Comparison of ENCODE assay signal across 23 cellular contexts in genomic region chr17:76691379-76692191, GRCh38. TPM values are rescaled to one million over a fixed set of nuclear protein-coding genes. Genes with fewer than 3 reads are reported as not detected.
A peak's percentile ranks its signal among the peaks of the same experiment; 100 is the strongest.
DNase-seq lines count a peak whose midpoint lies in the region; ATAC-seq and TF ChIP-seq lines count a peak whose summit lies in the region.
"Had no signal": no experiment of that assay in that cellular context is flagged by ENCODE, and none has a peak within 500 bp of the region (broad histone marks: within the 10 kb centered on the region; RNA-seq: fewer than 3 reads in every experiment).

No MANE protein-coding gene starts in this region.

- H2BK120ac ChIP-seq in H9 (ENCODE audit: low read depth, low read length, poor library complexity, severe bottlenecking), result no peak overlapping the region

- H3K23ac ChIP-seq in H9 (ENCODE audit: insufficient read length, low read depth, low read length), result no peak overlapping the region

- H3K4me3 ChIP-seq in cardiac muscle cell (no peak overlapping the region), gastroesophageal sphincter (no peak overlapping the region), neural progenitor cell (no peak overlapping the region)
- H3K4me3 ChIP-seq: GM23248, tibial nerve had no signal

- no peaks in the 10 kb centered on the region for H3K79me1 ChIP-seq in H9 (ENCODE audit: insufficient read depth, low read depth, low read length, poor library complexity, severe bottlenecking)

- H2AFZ ChIP-seq in neural progenitor cell (replicated peaks) (no peak overlapping the region), H9 (ENCODE audit: low read length) (no peak overlapping the region)
- H2AFZ ChIP-seq: GM23248 had no signal

- ATAC-seq in Right ventricle myocardium inferior (no peak), gastroesophageal sphincter (no peak), HG02759 (IDR thresholded peaks at IDR 0.05; ENCODE audit: unreplicated experiment) (no peak)
- ATAC-seq: SK-N-SH treated with all-trans-retinoic acid at 6 μM for 48 hours had no signal

- 54 to 69% methylated on average over 9 to 11 of the region's 14 CpGs for WGBS in gastroesophageal sphincter (ENCODE audit: low coverage in 1 of 2), 2 donors
- WGBS in H9 (ENCODE audit: extremely low coverage, insufficient read length, low lambda C conversion rate), result no CpG with 5 or more reads among the region's 14 CpGs

- no peak overlapping the region for H3K4me2 ChIP-seq in neural progenitor cell
- H3K4me2 ChIP-seq in H9 (ENCODE audit: insufficient read depth, insufficient read length, low read length), result no peak overlapping the region
- H3K4me2 ChIP-seq: KMS-11 had no signal

- H4K91ac ChIP-seq in H9 (ENCODE audit: insufficient read length, low read depth, low read length), result no peak overlapping the region

- no peak overlapping the region for H4K5ac ChIP-seq in H9 (ENCODE audit: insufficient read length, low read depth, low read length)

- H2AK5ac ChIP-seq in H9 (ENCODE audit: insufficient read length, low read length), result no peak overlapping the region

- H3K4me1 Mint-ChIP-seq in neural progenitor cell (peaks cover 43% of the 10 kb centered on the region), H9 (peaks cover 16 to 29% of the 10 kb centered on the region in 2 experiments)

- no peak overlapping the region for H2BK15ac ChIP-seq in H9 (ENCODE audit: low read depth, low read length)

- H3K9me3 Mint-ChIP-seq in neural progenitor cell (no peaks in the 10 kb centered on the region), H9 (no peaks in the 10 kb centered on the region)
- H3K9me3 Mint-ChIP-seq: activated CD4-positive, alpha-beta T cell treated with anti-CD3 and anti-CD28 coated beads, Interleukin-2, amount 10 ng/mL, durations not matched to agents 24 days and 14 days; CD8-positive, alpha-beta memory T cell; stimulated activated naive CD8-positive, alpha-beta T cell treated with anti-CD3 and anti-CD28 coated beads, Interleukin-15, Interleukin-2, amounts not matched to agents 100 ng/mL and 50 ng/mL, for 24 hours had no signal

- no peak for TF ChIP-seq POLR2A in gastroesophageal sphincter (IDR thresholded peaks at IDR 0.05)

- H3K27ac ChIP-seq in cardiac muscle cell (peak overlapping the region; percentile 49), gastroesophageal sphincter (peak overlapping the region in 3 of 4 donors; percentile 61 to 93 (median 91)), neural progenitor cell (no peak overlapping the region), H9 (ENCODE audit: insufficient read length, low read depth, low read length) (no peak overlapping the region)
- H3K27ac ChIP-seq: KMS-11 had no signal

- H3K23me2 ChIP-seq in H9 (ENCODE audit: insufficient read length, low read depth, low read length, poor library complexity, severe bottlenecking), result peaks cover 3% of the 10 kb centered on the region

- no peaks in the 10 kb centered on the region for H3K9me3 ChIP-seq in cardiac muscle cell (ENCODE audit: low read depth)
- H3K9me3 ChIP-seq in gastroesophageal sphincter, result no peaks in the 10 kb centered on the region
- H3K9me3 ChIP-seq in neural progenitor cell (ENCODE audit: low read depth), result no peaks in the 10 kb centered on the region
- H3K9me3 ChIP-seq in H9 (ENCODE audit: control insufficient read depth, low read depth, low read length), result no peaks in the 10 kb centered on the region
- H3K9me3 ChIP-seq: tibial nerve had no signal

- peaks cover 4% of the 10 kb centered on the region for H4K20me1 ChIP-seq in neural progenitor cell (ENCODE audit: low read depth)
- H4K20me1 ChIP-seq in H9 (ENCODE audit: control insufficient read depth, insufficient read depth, insufficient read length), result no peaks in the 10 kb centered on the region

- no peaks in the 10 kb centered on the region for H3F3A ChIP-seq in neural progenitor cell (ENCODE audit: low read depth)

- TF ChIP-seq EP300 in gastroesophageal sphincter (IDR thresholded peaks at IDR 0.05), result no peak

- H2BK5ac ChIP-seq in H9 (ENCODE audit: insufficient read length, low read length), result no peak overlapping the region

- no peak overlapping the region for H3K4me3 Mint-ChIP-seq in neural progenitor cell
- no peak overlapping the region for H3K4me3 Mint-ChIP-seq in H9
- H3K4me3 Mint-ChIP-seq: activated CD4-positive, alpha-beta T cell treated with anti-CD3 and anti-CD28 coated beads, Interleukin-2, amount 10 ng/mL, durations not matched to agents 24 days and 14 days; CD8-positive, alpha-beta memory T cell; stimulated activated naive CD8-positive, alpha-beta T cell treated with anti-CD3 and anti-CD28 coated beads, Interleukin-15, Interleukin-2, amounts not matched to agents 100 ng/mL and 50 ng/mL, for 24 hours had no signal

- H3K9ac ChIP-seq in neural progenitor cell (no peak overlapping the region), H9 (ENCODE audit: extremely low read depth, insufficient read length, low read length) (no peak overlapping the region)
- H3K9ac ChIP-seq: GM23248, KMS-11 had no signal

- H3K4ac ChIP-seq in H9 (ENCODE audit: low read depth, low read length), result no peak overlapping the region

- H3K27ac Mint-ChIP-seq in neural progenitor cell (peak overlapping the region; percentile 42), H9 (peak overlapping the region in 1 of 3 experiments; percentile 62; a peak in 3 of 7 replicates)
- H3K27ac Mint-ChIP-seq: activated CD4-positive, alpha-beta T cell treated with anti-CD3 and anti-CD28 coated beads, Interleukin-2, amount 10 ng/mL, durations not matched to agents 24 days and 14 days; stimulated activated naive CD8-positive, alpha-beta T cell treated with anti-CD3 and anti-CD28 coated beads, Interleukin-15, Interleukin-2, amounts not matched to agents 100 ng/mL and 50 ng/mL, for 24 hours had no signal

- no peak overlapping the region for H3K18ac ChIP-seq in H9 (ENCODE audit: insufficient read length, low read depth, low read length)

- H3K27me3 Mint-ChIP-seq in neural progenitor cell (ENCODE audit: insufficient read depth, low read depth), result peaks cover 11% of the 10 kb centered on the region
- H3K27me3 Mint-ChIP-seq in H9 (ENCODE audit: low read depth), result no peaks in the 10 kb centered on the region
- H3K27me3 Mint-ChIP-seq: stimulated activated naive CD8-positive, alpha-beta T cell treated with anti-CD3 and anti-CD28 coated beads, Interleukin-15, Interleukin-2, amounts not matched to agents 100 ng/mL and 50 ng/mL, for 24 hours had no signal

- H3K14ac ChIP-seq in H9 (ENCODE audit: insufficient read depth, low read length), result no peak overlapping the region

- H3K4me1 ChIP-seq in cardiac muscle cell (ENCODE audit: low read depth), result peaks cover 13% of the 10 kb centered on the region
- H3K4me1 ChIP-seq in gastroesophageal sphincter, result peaks cover 8 to 100% (median 49%) of the 10 kb centered on the region in 3 donors
- H3K4me1 ChIP-seq in neural progenitor cell, result peaks cover 17% of the 10 kb centered on the region
- peaks cover 3% of the 10 kb centered on the region; the same call in 1 of the 2 replicates for H3K4me1 ChIP-seq in H9 (ENCODE audit: insufficient read depth, low read length)

- no peak overlapping the region for H2BK12ac ChIP-seq in H9 (ENCODE audit: insufficient read length, low read depth, low read length)

- no peak overlapping the region for H3T11ph ChIP-seq in H9 (ENCODE audit: low read length)

- TF ChIP-seq CTCF in cardiac muscle cell (IDR thresholded peaks at IDR 0.05; ENCODE audit: low read depth, low read length), result no peak
- no peak for TF ChIP-seq CTCF in gastroesophageal sphincter (IDR thresholded peaks at IDR 0.05)
- no peak for TF ChIP-seq CTCF in neural progenitor cell (IDR thresholded peaks at IDR 0.05)
- TF ChIP-seq CTCF in H9 (conservative IDR thresholded peaks at IDR 0.05), result no peak

- no peak overlapping the region for H2BK20ac ChIP-seq in H9 (ENCODE audit: low read depth, low read length, poor library complexity, severe bottlenecking)

- DNase-seq in cardiac muscle cell (ENCODE audit: low read depth in 1 of 2, low spot score in 1 of 2) (no peak), Right ventricle myocardium inferior (ENCODE audit: missing footprints) (no peak), neural progenitor cell (ENCODE audit: low spot score) (no peak), NCI-H2227 treated with DMSO at 0.1 percent for 48 hours (lab: John Stamatoyannopoulos, UW) (no peak), H9 (no peak), NCI-H1092 (lab: John Stamatoyannopoulos, UW) (no peak)
- DNase-seq: activated CD4-positive, alpha-beta T cell treated with anti-CD3 and anti-CD28 coated beads, Interleukin-2, amount 10 ng/mL, durations not matched to agents 24 days and 14 days; activated naive CD4-positive, alpha-beta T cell; activated T-cell treated with anti-CD3 and anti-CD28 coated beads, Interleukin-2, amount 50 U/mL, for 48 hours; AML-193; CD8-positive, alpha-beta memory T cell; cortex of kidney; GM23248; NCI-H1694; NCI-H524; RPMI8226; T-helper 2 cell had no signal

- no peak overlapping the region for H4K8ac ChIP-seq in H9 (replicated peaks; ENCODE audit: insufficient read length, low read depth, low read length)

- H3K36me3 ChIP-seq in cardiac muscle cell, result no peaks in the 10 kb centered on the region
- H3K36me3 ChIP-seq in gastroesophageal sphincter, result no peaks in the 10 kb centered on the region
- H3K36me3 ChIP-seq in neural progenitor cell, result no peaks in the 10 kb centered on the region
- H3K36me3 ChIP-seq: tibial nerve had no signal

- H3K27me3 ChIP-seq in cardiac muscle cell (no peaks in the 10 kb centered on the region), gastroesophageal sphincter (no peaks in the 10 kb centered on the region), neural progenitor cell (no peaks in the 10 kb centered on the region), H9 (ENCODE audit: insufficient read depth, low read length) (no peaks in the 10 kb centered on the region)
- H3K27me3 ChIP-seq: tibial nerve had no signal

- H3K79me2 ChIP-seq in neural progenitor cell (ENCODE audit: low read depth), result no peaks in the 10 kb centered on the region
- H3K79me2 ChIP-seq in H9 (ENCODE audit: insufficient read depth, low read length), result no peaks in the 10 kb centered on the region

- no peak overlapping the region for H3K56ac ChIP-seq in H9 (ENCODE audit: insufficient read length, low read depth, low read length)

- intact Hi-C loops in Right ventricle myocardium inferior (cut with DNase I), result no loop called here

- H3K36me3 Mint-ChIP-seq in neural progenitor cell (peaks cover 2% of the 10 kb centered on the region), H9 (ENCODE audit: insufficient read depth in 1 of 3, low read depth in 3 of 3) (no peaks in the 10 kb centered on the region)

RNA-seq across cellular contexts. Expression of gene MXRA7, which starts 19.2 kb away (rescaled TPM):
- 101 and 123 TPM in 2 replicates for total RNA-seq in cardiac muscle cell
- 164 and 178 TPM in 2 replicates for polyA plus RNA-seq in cardiac muscle cell
- total RNA-seq in Right ventricle myocardium inferior, result 375 TPM
- total RNA-seq in gastroesophageal sphincter, result 100 to 1,000 TPM; 333 to 451 (median 412) TPM
- 54.6 and 55.4 TPM in 2 replicates for total RNA-seq in neural progenitor cell (ENCODE audit: low replicate concordance)
- total RNA-seq in H9 (2021), result 28.2 TPM in 2 replicates

RNA-seq across cellular contexts. Expression of gene JMJD6, which starts 34.8 kb away (rescaled TPM):
- 23.5 and 25.1 TPM in 2 replicates for total RNA-seq in cardiac muscle cell
- polyA plus RNA-seq in cardiac muscle cell, result 25.3 and 33.6 TPM in 2 replicates
- 62.8 TPM for total RNA-seq in Right ventricle myocardium inferior
- 10 to 100 TPM; 39.0 to 53.8 (median 47.2) TPM for total RNA-seq in gastroesophageal sphincter
- 8.7 and 11.6 TPM in 2 replicates for total RNA-seq in neural progenitor cell (ENCODE audit: low replicate concordance)
- total RNA-seq in H9 (2021), result 26.3 and 28.9 TPM in 2 replicates

RNA-seq across cellular contexts. Expression of gene METTL23, which starts 35.1 kb away (rescaled TPM):
- total RNA-seq in cardiac muscle cell (47.6 and 62.0 TPM in 2 replicates), Right ventricle myocardium inferior (17.3 TPM), gastroesophageal sphincter (10 to 100 TPM; 19.2 to 52.6 (median 25.1) TPM), neural progenitor cell (ENCODE audit: low replicate concordance) (38.1 and 40.4 TPM in 2 replicates), H9 (2021) (25.6 and 29.9 TPM in 2 replicates)
- polyA plus RNA-seq in cardiac muscle cell, result 77.9 and 83.0 TPM in 2 replicates

RNA-seq across cellular contexts. Expression of gene SRSF2, which starts 45.5 kb away (rescaled TPM):
- 398 and 520 TPM in 2 replicates for total RNA-seq in cardiac muscle cell
- polyA plus RNA-seq in cardiac muscle cell, result 217 and 265 TPM in 2 replicates
- total RNA-seq in Right ventricle myocardium inferior, result 74.0 TPM
- 100 to 1,000 TPM; 106 to 194 (median 148) TPM for total RNA-seq in gastroesophageal sphincter
- total RNA-seq in neural progenitor cell (ENCODE audit: low replicate concordance), result 329 and 333 TPM in 2 replicates
- total RNA-seq in H9 (2021), result 578 and 591 TPM in 2 replicates

RNA-seq across cellular contexts. Expression of gene MFSD11, which starts 46.3 kb away (rescaled TPM):
- 45.8 and 69.2 TPM in 2 replicates for total RNA-seq in cardiac muscle cell
- 55.6 and 68.1 TPM in 2 replicates for polyA plus RNA-seq in cardiac muscle cell
- 20.8 TPM for total RNA-seq in Right ventricle myocardium inferior
- 10 to 100 TPM; 18.4 to 27.8 (median 20.9) TPM for total RNA-seq in gastroesophageal sphincter
- total RNA-seq in neural progenitor cell (ENCODE audit: low replicate concordance), result 22.5 and 25.7 TPM in 2 replicates
- 19.9 and 21.8 TPM in 2 replicates for total RNA-seq in H9 (2021)

Comparison
In these comparisons a context has a peak if more than half of its experiments do, and no peak if none do; other contexts are left out.
1. H3K27ac ChIP-seq: peak in cardiac muscle cell (single experiment) and gastroesophageal sphincter (3 of 4); none in neural progenitor cell (single experiment) and H9 (single experiment).